ENCODE assay signal across 16 cellular contexts in the genomic region with DNA sequence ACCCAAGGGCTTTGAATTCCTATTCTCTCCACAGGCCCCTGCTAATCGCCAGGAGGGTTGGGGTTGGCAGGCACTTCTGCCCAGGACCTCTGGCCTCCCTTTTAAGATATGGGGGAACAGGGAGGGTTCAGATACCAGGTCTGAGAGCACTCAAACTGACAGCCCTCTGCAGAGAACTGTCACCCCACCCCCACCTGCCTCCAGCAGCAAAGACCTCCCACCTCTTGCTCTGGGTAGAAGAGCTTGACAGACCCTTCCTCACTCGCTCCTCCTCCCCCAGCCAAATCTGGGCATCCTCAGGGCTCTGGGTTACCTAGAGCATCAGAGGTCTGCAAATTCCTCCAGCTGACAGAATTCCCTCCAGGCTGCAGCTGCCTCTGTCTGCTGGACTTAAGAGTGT. TPM values are rescaled to one million over a fixed set of nuclear protein-coding genes. Genes with fewer than 3 reads are reported as not detected.
DNase-seq lines count a peak whose midpoint lies in the region; ATAC-seq and TF ChIP-seq lines count a peak whose summit lies in the region.
"Had no signal": no experiment of that assay in that cellular context is flagged by ENCODE, and none has a peak within 500 bp of the region (broad histone marks: within the 10 kb centered on the region; RNA-seq: fewer than 3 reads in every experiment).

No MANE protein-coding gene starts in this region.

- H3K4me1 ChIP-seq in left ventricle myocardium inferior (no peaks in the 10 kb centered on the region), neuronal stem cell (ENCODE audit: control insufficient read depth in 2 of 2, insufficient read depth in 1 of 2, low read depth in 1 of 2, low read length in 2 of 2) (peaks cover 10 to 11% of the 10 kb centered on the region in 2 donors)

- WGBS in neuronal stem cell (ENCODE audit: extremely low coverage in 2 of 2, insufficient read length in 2 of 2, insufficient replicate concordance in 1 of 2), 2 donors: no CpG with 5 or more reads among the region's 2 CpGs

- H3K27ac ChIP-seq in left ventricle myocardium inferior (replicated peaks): no peak overlapping the region
- no peak overlapping the region for H3K27ac ChIP-seq in neuronal stem cell (replicated peaks; ENCODE audit: low read length)
- H3K27ac ChIP-seq: KMS-11, SK-N-MC had no signal

- POLR2A ChIA-PET in WTC11 (lab: Charles Lee): no interaction called here

- H2AFZ ChIP-seq in neuronal stem cell (ENCODE audit: low read length): peak overlapping the region; percentile 45

- no peak overlapping the region for H2BK120ac ChIP-seq in neuronal stem cell (ENCODE audit: low read depth, low read length)

- no peak overlapping the region for H2BK5ac ChIP-seq in neuronal stem cell (ENCODE audit: low read length)

- CTCF ChIA-PET in WTC11 (lab: Charles Lee): interaction anchor here (0.9 kb wide), 1 partner anchor 8 kb away, joined by 3 read pairs; no protein-coding TSS in a partner anchor

- H3K79me1 ChIP-seq in neuronal stem cell (ENCODE audit: low read depth, low read length): no peaks in the 10 kb centered on the region

- H2BK12ac ChIP-seq in neuronal stem cell (ENCODE audit: low read length): no peak overlapping the region

- no peak overlapping the region for H4K91ac ChIP-seq in neuronal stem cell (ENCODE audit: low read depth, low read length, poor library complexity)

- no peak overlapping the region for H4K8ac ChIP-seq in neuronal stem cell (ENCODE audit: low read depth, low read length)

- H2AK5ac ChIP-seq in neuronal stem cell (ENCODE audit: low read depth, low read length): no peak overlapping the region

- H3K9me3 ChIP-seq in left ventricle myocardium inferior (replicated peaks) (no peaks in the 10 kb centered on the region), neuronal stem cell (replicated peaks in 1 of 2; ENCODE audit: control insufficient read depth in 2 of 2, insufficient read depth in 1 of 2, low read depth in 1 of 2, low read length in 2 of 2) (no peaks in the 10 kb centered on the region)

- no peak overlapping the region for H3K23ac ChIP-seq in neuronal stem cell (ENCODE audit: low read depth, low read length, poor library complexity)

- H3K27me3 ChIP-seq in left ventricle myocardium inferior (ENCODE audit: low read depth): peaks cover 35% of the 10 kb centered on the region
- no peaks in the 10 kb centered on the region for H3K27me3 ChIP-seq in neuronal stem cell (ENCODE audit: control insufficient read depth in 3 of 3, insufficient read depth in 3 of 3, low read depth in 1 of 3, low read length in 3 of 3)

- H3K4me2 ChIP-seq in neuronal stem cell (ENCODE audit: insufficient read depth, low read length, poor library complexity, severe bottlenecking): no peak overlapping the region
- H3K4me2 ChIP-seq: KMS-11 had no signal

- ATAC-seq in Right ventricle myocardium superior (ENCODE audit: poor library complexity) (peak; percentile 45), WTC11 (peak; percentile 49), GM18502 (IDR thresholded peaks at IDR 0.05; ENCODE audit: poor library complexity, unreplicated experiment) (no peak), GM18520 (IDR thresholded peaks at IDR 0.05; ENCODE audit: unreplicated experiment) (no peak)
- ATAC-seq: Right ventricle myocardium inferior had no signal

- peaks cover 29% of the 10 kb centered on the region for H3K4me1 Mint-ChIP-seq in WTC11

- TF ChIP-seq CTCF in left ventricle myocardium inferior (IDR thresholded peaks at IDR 0.05; ENCODE audit: borderline replicate concordance): no peak
- no peak for TF ChIP-seq CTCF in WTC11 (IDR thresholded peaks at IDR 0.05)

- H3K36me3 ChIP-seq in left ventricle myocardium inferior: no peaks in the 10 kb centered on the region
- H3K36me3 ChIP-seq in neuronal stem cell (replicated peaks in 1 of 2; ENCODE audit: control insufficient read depth in 2 of 2, insufficient read depth in 2 of 2, low read length in 2 of 2): no peaks in the 10 kb centered on the region

- no peak overlapping the region for H3K27ac Mint-ChIP-seq in WTC11

- intact Hi-C loops in Right ventricle myocardium superior (cut with DNase I): no loop called here
- intact Hi-C loops in left ventricle myocardium inferior (cut with micrococcal nuclease): no loop called here

- H3K4me3 Mint-ChIP-seq in WTC11: no peak overlapping the region

- H2BK15ac ChIP-seq in neuronal stem cell (ENCODE audit: low read length): no peak overlapping the region

- H3K4ac ChIP-seq in neuronal stem cell (ENCODE audit: low read length): no peak overlapping the region

- H3K18ac ChIP-seq in neuronal stem cell (ENCODE audit: low read length): no peak overlapping the region

- no peak overlapping the region for H3K9ac ChIP-seq in neuronal stem cell (ENCODE audit: low read depth, low read length, poor library complexity)
- H3K9ac ChIP-seq: KMS-11 had no signal

- 0 out of 2 replicates have a peak, but pooled peaks cover under 1% of the 10 kb centered on the region for H3K9me3 Mint-ChIP-seq in WTC11

- H3K27me3 Mint-ChIP-seq in WTC11 (ENCODE audit: low read depth): no peaks in the 10 kb centered on the region

- no peak overlapping the region for H3K4me3 ChIP-seq in left ventricle myocardium inferior
- H3K4me3 ChIP-seq in neuronal stem cell (ENCODE audit: low read length in 2 of 2): no peak overlapping the region
- H3K4me3 ChIP-seq: SK-N-MC had no signal

- DNase-seq in Right ventricle myocardium superior: no peak
- DNase-seq in left ventricle myocardium inferior: no peak
- DNase-seq in WTC11 (ENCODE audit: low spot score): no peak
- peak; percentile 43 for DNase-seq in iPS-NIHi7 (ENCODE audit: extremely low spot score)
- no peak for DNase-seq in neuronal stem cell (ENCODE audit: low spot score)
- no peak for DNase-seq in NCI-H2227 treated with DMSO at 0.1 percent for 48 hours (lab: John Stamatoyannopoulos, UW)
- DNase-seq: DMS79 treated with DMSO at 0.1 percent for 48 hours, NCI-H1417 treated with DMSO at 0.1 percent for 48 hours, NCI-H1930, NCI-H345, NCI-H526 had no signal

- peaks cover 14% of the 10 kb centered on the region for H3K36me3 Mint-ChIP-seq in WTC11

- H3K14ac ChIP-seq in neuronal stem cell (ENCODE audit: low read length): no peak overlapping the region

TF ChIP-seq in WTC11, 78 proteins besides CTCF, POLR2A, EP300 and RAD21 (continues in another document):
- TF ChIP-seq, protein P1, sequence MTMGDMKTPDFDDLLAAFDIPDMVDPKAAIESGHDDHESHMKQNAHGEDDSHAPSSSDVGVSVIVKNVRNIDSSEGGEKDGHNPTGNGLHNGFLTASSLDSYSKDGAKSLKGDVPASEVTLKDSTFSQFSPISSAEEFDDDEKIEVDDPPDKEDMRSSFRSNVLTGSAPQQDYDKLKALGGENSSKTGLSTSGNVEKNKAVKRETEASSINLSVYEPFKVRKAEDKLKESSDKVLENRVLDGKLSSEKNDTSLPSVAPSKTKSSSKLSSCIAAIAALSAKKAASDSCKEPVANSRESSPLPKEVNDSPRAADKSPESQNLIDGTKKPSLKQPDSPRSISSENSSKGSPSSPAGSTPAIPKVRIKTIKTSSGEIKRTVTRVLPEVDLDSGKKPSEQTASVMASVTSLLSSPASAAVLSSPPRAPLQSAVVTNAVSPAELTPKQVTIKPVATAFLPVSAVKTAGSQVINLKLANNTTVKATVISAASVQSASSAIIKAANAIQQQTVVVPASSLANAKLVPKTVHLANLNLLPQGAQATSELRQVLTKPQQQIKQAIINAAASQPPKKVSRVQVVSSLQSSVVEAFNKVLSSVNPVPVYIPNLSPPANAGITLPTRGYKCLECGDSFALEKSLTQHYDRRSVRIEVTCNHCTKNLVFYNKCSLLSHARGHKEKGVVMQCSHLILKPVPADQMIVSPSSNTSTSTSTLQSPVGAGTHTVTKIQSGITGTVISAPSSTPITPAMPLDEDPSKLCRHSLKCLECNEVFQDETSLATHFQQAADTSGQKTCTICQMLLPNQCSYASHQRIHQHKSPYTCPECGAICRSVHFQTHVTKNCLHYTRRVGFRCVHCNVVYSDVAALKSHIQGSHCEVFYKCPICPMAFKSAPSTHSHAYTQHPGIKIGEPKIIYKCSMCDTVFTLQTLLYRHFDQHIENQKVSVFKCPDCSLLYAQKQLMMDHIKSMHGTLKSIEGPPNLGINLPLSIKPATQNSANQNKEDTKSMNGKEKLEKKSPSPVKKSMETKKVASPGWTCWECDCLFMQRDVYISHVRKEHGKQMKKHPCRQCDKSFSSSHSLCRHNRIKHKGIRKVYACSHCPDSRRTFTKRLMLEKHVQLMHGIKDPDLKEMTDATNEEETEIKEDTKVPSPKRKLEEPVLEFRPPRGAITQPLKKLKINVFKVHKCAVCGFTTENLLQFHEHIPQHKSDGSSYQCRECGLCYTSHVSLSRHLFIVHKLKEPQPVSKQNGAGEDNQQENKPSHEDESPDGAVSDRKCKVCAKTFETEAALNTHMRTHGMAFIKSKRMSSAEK (CRISPR knock-in tag; IDR thresholded peaks at IDR 0.05; ENCODE audit: borderline replicate concordance): no peak
- TF ChIP-seq FOXK1 (CRISPR knock-in tag; IDR thresholded peaks at IDR 0.05) (no peak), TCF7 (CRISPR knock-in tag; IDR thresholded peaks at IDR 0.05; ENCODE audit: low read depth) (no peak), SP1 (CRISPR knock-in tag; conservative IDR thresholded peaks at IDR 0.05) (no peak)

RNA-seq across cellular contexts. Expression of a gene that starts 11.7 kb away (rescaled TPM):
- total RNA-seq in Right ventricle myocardium superior: not detected
- 0.08 TPM for total RNA-seq in left ventricle myocardium inferior
- 128 to 142 TPM (median 136 TPM) in 3 replicates for total RNA-seq in WTC11 (2021)
- 11.8 TPM for polyA plus RNA-seq in neuronal stem cell (2013, experiment 1 of 2)
- 10.5 TPM for polyA plus RNA-seq in neuronal stem cell (2013, experiment 2 of 2)
- total RNA-seq: Right ventricle myocardium inferior had no signal

Comparison
In these comparisons a context has a peak if more than half of its experiments do, and no peak if none do; other contexts are left out.
1. ATAC-seq: peak in Right ventricle myocardium superior (single experiment) and WTC11 (single experiment); none in GM18502 (single experiment) and GM18520 (single experiment).
2. RNA of a gene that starts 11.7 kb away (total RNA-seq): 128 to 142 TPM in WTC11; 0.08 TPM in left ventricle myocardium inferior (single experiment) and not detected in Right ventricle myocardium superior (single experiment); every median in the first group is over 100 times any median in the second.